ENCODE assay signal across 8 cellular contexts in genomic region chr3:115783426-115783825, GRCh38.
DNase-seq lines count a peak whose midpoint lies in the region; ATAC-seq, FAIRE-seq and TF ChIP-seq lines count a peak whose summit lies in the region.
"Not testable (repeated sequence)": the region's sequence is repeated elsewhere in the genome, so short reads cannot be mapped to it uniquely, and the experiment has no call there.

No MANE protein-coding gene starts in this region.

- WGBS in thyroid gland, 2 donors: 57 to 62% methylated on average over 13 of the region's 13 CpGs

- peak; percentile 77 for FAIRE-seq in islet of Langerhans (lab: Jason Lieb, UNC)

- H3K27me3 ChIP-seq in BLaER1, ascending aorta, thyroid gland: not testable (repeated sequence)

- peak overlapping the region in 2 of 3 donors; percentile 33 to 98 for H3K27ac Mint-ChIP-seq in IgD-negative memory B cell
- not testable (repeated sequence) for H3K27ac Mint-ChIP-seq in T-cell; osteocyte (ENCODE audit: unreplicated experiment)

- H3K4me1 Mint-ChIP-seq in IgD-negative memory B cell (peaks cover 0 to 11% (median 5%) of the 10 kb centered on the region in 3 donors), T-cell (peaks cover 11 to 14% (median 14%) of the 10 kb centered on the region in 3 donors), osteocyte (ENCODE audit: unreplicated experiment) (peaks cover 40% of the 10 kb centered on the region)

- POLR2A ChIA-PET in T-cell (lab: Charles Lee): interaction anchor here in 1 of 2 donors (0.8 to 1.7 kb wide), 5 partner anchors 7 to 637 kb away, joined by 3 to 11 read pairs (median 4); partner anchors contain the start of gene ZBTB20

- H3K9me3 Mint-ChIP-seq in IgD-negative memory B cell; T-cell; osteocyte (ENCODE audit: unreplicated experiment): not testable (repeated sequence)

- H3K27me3 Mint-ChIP-seq in IgD-negative memory B cell; T-cell; osteocyte (ENCODE audit: unreplicated experiment): not testable (repeated sequence)

- H3K4me3 Mint-ChIP-seq in IgD-negative memory B cell (peak overlapping the region in 3 of 4 donors; percentile 67 to 98 (median 96)), T-cell (peak overlapping the region in 2 of 3 donors; percentile 42 to 87), osteocyte (ENCODE audit: unreplicated experiment) (peak overlapping the region; percentile 38)

- intact Hi-C loops in ascending aorta (cut with DNase I): loop anchor here (10.0 kb wide), 1 partner anchor 689 kb away; no protein-coding TSS in a partner anchor
- intact Hi-C loops in thyroid gland (cut with DNase I): not testable (repeated sequence)

- not testable (repeated sequence) for ATAC-seq in T-cell (replicated peaks in 1 of 4)

- not testable (repeated sequence) for H3K36me3 Mint-ChIP-seq in IgD-negative memory B cell; T-cell; osteocyte (ENCODE audit: unreplicated experiment)

- DNase-seq in T-cell; ascending aorta (ENCODE audit: low spot score in 2 of 2); epithelial cell of esophagus (ENCODE audit: low read depth); osteocyte (ENCODE audit: extremely low spot score, unreplicated experiment); thyroid gland: not testable (repeated sequence)

- H4K20me1 ChIP-seq in BLaER1: not testable (repeated sequence)

- CTCF ChIA-PET in T-cell (lab: Charles Lee): interaction anchor here (0.7 to 2.2 kb wide), 22 partner anchors 8 to 1728 kb away, joined by 3 to 14 read pairs (median 4); no protein-coding TSS in a partner anchor

- H3K4me3 ChIP-seq in BLaER1 (peak overlapping the region; percentile 73), ascending aorta (peak overlapping the region; percentile 84 to 95), epithelial cell of esophagus (ENCODE audit: low read length) (peak overlapping the region; percentile 36), thyroid gland (replicated peaks in 1 of 3) (peak overlapping the region in 1 of 3 donors; percentile 69)

- peaks cover 16% of the 10 kb centered on the region for H3K4me1 ChIP-seq in BLaER1
- H3K4me1 ChIP-seq in ascending aorta, thyroid gland: not testable (repeated sequence)

- H3K4me2 ChIP-seq in BLaER1: peak overlapping the region; percentile 86

- TF ChIP-seq CTCF in ascending aorta (IDR thresholded peaks at IDR 0.05); epithelial cell of esophagus (IDR thresholded peaks at IDR 0.05; ENCODE audit: insufficient read depth, low read depth, low read length, missing control alignments); osteocyte (IDR thresholded peaks at IDR 0.05); thyroid gland (IDR thresholded peaks at IDR 0.05): not testable (repeated sequence)

- not testable (repeated sequence) for H3K9me3 ChIP-seq in BLaER1, ascending aorta, thyroid gland

- not testable (repeated sequence) for H3K9ac ChIP-seq in BLaER1

- not testable (repeated sequence) for TF ChIP-seq POLR2A in thyroid gland (IDR thresholded peaks at IDR 0.05)

- not testable (repeated sequence) for H3K27ac ChIP-seq in BLaER1
- H3K27ac ChIP-seq in ascending aorta: peak overlapping the region in 1 of 2 donors; percentile 86
- H3K27ac ChIP-seq in thyroid gland: peak overlapping the region; percentile 90 to 98 (median 97)

- H3K36me3 ChIP-seq in BLaER1, ascending aorta, thyroid gland: not testable (repeated sequence)

Comparison
In these comparisons a context has a peak if more than half of its experiments do, and no peak if none do; other contexts are left out.
1. H3K4me3 Mint-ChIP-seq: peak in every context shown above with its lines; median percentile 96 in IgD-negative memory B cell; 64 in T-cell; 38 in osteocyte.